8 cellular contexts compared by ENCODE assay signal in genomic region chr14:56474419-56475022, GRCh38.
A peak's percentile ranks its signal among the peaks of the same experiment; 100 is the strongest.
DNase-seq lines count a peak whose midpoint lies in the region; TF ChIP-seq lines count a peak whose summit lies in the region.

No MANE protein-coding gene starts in this region.

- no peak overlapping the region for H4K12ac ChIP-seq in trophoblast cell (ENCODE audit: low read depth, low read length)

- H4K8ac ChIP-seq in trophoblast cell (ENCODE audit: low read depth, low read length) = no peak overlapping the region

- H2BK12ac ChIP-seq in trophoblast cell (ENCODE audit: low read length) = no peak overlapping the region

- no peak overlapping the region for H2BK120ac ChIP-seq in trophoblast cell (ENCODE audit: insufficient read depth, low read length, poor library complexity)

- H4K91ac ChIP-seq in trophoblast cell (ENCODE audit: low read depth, low read length) = no peak overlapping the region

- DNase-seq in NCI-H2171 treated with DMSO at 0.1 percent for 48 hours (lab: John Stamatoyannopoulos, UW) (peak; percentile 71), NCI-H2171 (lab: John Stamatoyannopoulos, UW) (no peak), LNCaP clone FGC (ENCODE audit: low read depth) (peak; percentile 18), SK-N-DZ (ENCODE audit: low spot score) (peak; percentile 54), fibroblast of mammary gland (ENCODE audit: low read depth) (peak; percentile 48), trophoblast cell (peak; percentile 10 to 86), HK-2 (ENCODE audit: unreplicated experiment) (no peak), NK-92 (lab: John Stamatoyannopoulos, UW; ENCODE audit: unreplicated experiment) (no peak)

- no peak overlapping the region for H3K23ac ChIP-seq in trophoblast cell (ENCODE audit: low read length)

- no peaks in the 10 kb centered on the region for H3K36me3 ChIP-seq in trophoblast cell (ENCODE audit: control insufficient read depth in 1 of 2, insufficient read depth in 2 of 2, low read length in 2 of 2)

- no peak overlapping the region for H2BK5ac ChIP-seq in trophoblast cell (ENCODE audit: low read depth, low read length, poor library complexity)

- H3K27ac ChIP-seq in trophoblast cell (ENCODE audit: low read depth, low read length) = no peak overlapping the region

- no peak overlapping the region for H3K14ac ChIP-seq in trophoblast cell (ENCODE audit: low read length)

- H3K18ac ChIP-seq in trophoblast cell (ENCODE audit: low read length) = no peak overlapping the region

- H2AFZ ChIP-seq in trophoblast cell (ENCODE audit: insufficient read depth, low read length, poor library complexity) = no peak overlapping the region

- H3K9ac ChIP-seq in trophoblast cell (ENCODE audit: low read length) = no peak overlapping the region

- no peaks in the 10 kb centered on the region for H3K79me1 ChIP-seq in trophoblast cell (ENCODE audit: low read length)

- no peak overlapping the region for H3K4ac ChIP-seq in trophoblast cell (ENCODE audit: low read depth, low read length)

- no peak overlapping the region for H2AK5ac ChIP-seq in trophoblast cell (ENCODE audit: low read length)

- H3K9me3 ChIP-seq in trophoblast cell (ENCODE audit: insufficient read depth, low read depth, low read length) = peaks cover 3% of the 10 kb centered on the region

- no peaks in the 10 kb centered on the region for H3K79me2 ChIP-seq in trophoblast cell (ENCODE audit: control insufficient read depth, insufficient read depth, low read length, poor library complexity)

- H3K4me1 ChIP-seq in trophoblast cell (ENCODE audit: control insufficient read depth in 1 of 2, insufficient read depth in 2 of 2, low read length in 2 of 2) = no peaks in the 10 kb centered on the region

- peak; percentile 83 for TF ChIP-seq CTCF in LNCaP clone FGC (IDR thresholded peaks at IDR 0.05; ENCODE audit: control insufficient read depth, extremely low read depth, insufficient read depth)
- peak; percentile 85 for TF ChIP-seq CTCF in fibroblast of mammary gland (conservative IDR thresholded peaks at IDR 0.05; ENCODE audit: control insufficient read depth, insufficient read depth, low read depth, low read length)

- H3K27me3 ChIP-seq in trophoblast cell (ENCODE audit: insufficient read depth, low read length) = no peaks in the 10 kb centered on the region

- H3K4me3 ChIP-seq in LNCaP clone FGC (ENCODE audit: low read depth, low read length) = no peak overlapping the region
- no peak overlapping the region for H3K4me3 ChIP-seq in fibroblast of mammary gland (ENCODE audit: control insufficient read depth, low read depth, low read length)
- H3K4me3 ChIP-seq in trophoblast cell (ENCODE audit: low read depth, low read length) = no peak overlapping the region

- no peak overlapping the region for H3K4me2 ChIP-seq in trophoblast cell (ENCODE audit: low read length)

- no CpG with 5 or more reads among the region's 8 CpGs for WGBS in trophoblast cell (ENCODE audit: extremely low coverage, insufficient coverage, insufficient read length)

Comparison
In these comparisons a context has a peak if more than half of its experiments do, and no peak if none do; other contexts are left out.
1. DNase-seq: peak in NCI-H2171 treated with DMSO at 0.1 percent for 48 hours (single experiment), LNCaP clone FGC (single experiment), SK-N-DZ (single experiment), fibroblast of mammary gland (single experiment) and trophoblast cell (2 of 2); none in NCI-H2171 (single experiment), HK-2 (single experiment) and NK-92 (single experiment).